In the genomic region with DNA sequence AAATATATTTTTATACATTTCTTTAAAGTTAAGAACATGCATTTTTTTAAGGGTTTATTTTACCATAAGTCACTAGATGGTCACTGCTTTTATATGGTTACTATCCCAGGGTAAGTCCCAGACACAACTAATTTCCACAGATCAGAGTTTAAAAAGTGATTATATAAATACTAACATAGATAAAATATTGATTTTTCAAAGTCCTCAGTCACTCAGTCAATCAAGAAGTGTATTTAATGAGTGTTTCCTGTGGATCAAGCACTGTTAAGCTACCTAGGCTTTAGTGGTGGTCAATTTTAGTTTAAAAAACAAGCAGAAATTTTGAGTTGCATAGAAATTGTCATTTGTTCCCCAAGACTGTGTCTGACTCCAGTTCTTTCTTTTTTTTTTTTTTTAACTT, we compare ENCODE assay signal across 27 cellular contexts.
"Had no signal": no experiment of that assay in that cellular context is flagged by ENCODE, and none has a peak within 500 bp of the region (broad histone marks: within the 10 kb centered on the region; RNA-seq: fewer than 3 reads in every experiment).

No MANE protein-coding gene starts in this region.

- ATAC-seq: stimulated activated effector memory CD8-positive, alpha-beta T cell treated with anti-CD3 and anti-CD28 coated beads, Interleukin-12 subunit alpha, Interleukin-12 subunit beta, amount 100 ng/mL, for 72 hours; stimulated activated memory B cell treated with anti-CD40 and anti-IgM and Interleukin-4, amounts not matched to agents 10 μg/mL and 1 μg/mL and 100 μg/mL, for 72 hours; stimulated activated naive B cell treated with anti-CD40 and anti-IgM and Interleukin-4, amounts not matched to agents 10 μg/mL and 1 μg/mL and 100 μg/mL, for 72 hours; stimulated activated naive CD8-positive, alpha-beta T cell treated with anti-CD3 and anti-CD28 coated beads, Interleukin-15, amount 100 ng/mL, for 72 hours; upper lobe of right lung had no signal

- DNase-seq: stimulated activated CD4-positive, alpha-beta T cell treated with anti-CD3 and anti-CD28 coated beads, Interleukin-2, amount 100 ng/mL, for 24 hours; stimulated activated CD4-positive, alpha-beta T cell treated with anti-CD3 and anti-CD28 coated beads, Interleukin-2, amount 100 ng/mL, for 48 hours; stimulated activated CD4-positive, alpha-beta T cell treated with anti-CD3 and anti-CD28 coated beads, Interleukin-4, amount 100 ng/mL, for 1 hour; stimulated activated CD4-positive, alpha-beta T cell treated with anti-CD3 and anti-CD28 coated beads, Interleukin-4, amount 100 ng/mL, for 24 hours; stimulated activated CD4-positive, alpha-beta T cell treated with anti-CD3 and anti-CD28 coated beads, Interleukin-4, amount 100 ng/mL, for 4 hours; stimulated activated CD8-positive, alpha-beta memory T cell treated with anti-CD3 and anti-CD28 coated beads, Interleukin-4, amount 100 ng/mL, for 48 hours; stimulated activated naive B cell treated with anti-CD40 and anti-IgM and Interleukin-4, amounts not matched to agents 10 μg/mL and 1 μg/mL and 100 μg/mL, for 72 hours; stimulated activated naive CD4-positive, alpha-beta T cell; stimulated activated naive CD4-positive, alpha-beta T cell treated with Interleukin-2 at 50 U/mL for 16 hours; stimulated activated naive CD8-positive, alpha-beta T cell treated with anti-CD3 and anti-CD28 coated beads, Interleukin-15, amount 100 ng/mL, for 72 hours; stomach; substantia nigra; testis; thyroid gland; tibial artery; transverse colon; trophoblast cell; upper lobe of left lung; upper lobe of right lung; uterus had no signal

- H3K4me1 ChIP-seq: stomach, suprapubic skin, testis, thyroid gland, tibial artery, tibial nerve, transverse colon, upper lobe of left lung, upper lobe of right lung, uterus, vagina had no signal

- H3K4me3 ChIP-seq: stomach, suprapubic skin, testis, thoracic aorta, thyroid gland, tibial artery, tibial nerve, transverse colon, upper lobe of left lung, upper lobe of right lung, uterus, vagina had no signal

- H3K27ac ChIP-seq: stomach, suprapubic skin, testis, thoracic aorta, thyroid gland, tibial artery, tibial nerve, transverse colon, upper lobe of left lung, upper lobe of right lung, uterus, vagina had no signal

- H3K27me3 ChIP-seq: stomach, suprapubic skin, testis, thyroid gland, tibial artery, tibial nerve, transverse colon, upper lobe of left lung, upper lobe of right lung, uterus, vagina had no signal

- H3K9me3 ChIP-seq: testis, thoracic aorta, thyroid gland, tibial artery, transverse colon, upper lobe of left lung, upper lobe of right lung, uterus, vagina had no signal

- H3K36me3 ChIP-seq: stomach, suprapubic skin, thoracic aorta, thyroid gland, tibial artery, tibial nerve, transverse colon, upper lobe of left lung, upper lobe of right lung, uterus, vagina had no signal

- FAIRE-seq: urothelium cell line had no signal
